1 cellular context compared by ENCODE assay signal in the genomic region with DNA sequence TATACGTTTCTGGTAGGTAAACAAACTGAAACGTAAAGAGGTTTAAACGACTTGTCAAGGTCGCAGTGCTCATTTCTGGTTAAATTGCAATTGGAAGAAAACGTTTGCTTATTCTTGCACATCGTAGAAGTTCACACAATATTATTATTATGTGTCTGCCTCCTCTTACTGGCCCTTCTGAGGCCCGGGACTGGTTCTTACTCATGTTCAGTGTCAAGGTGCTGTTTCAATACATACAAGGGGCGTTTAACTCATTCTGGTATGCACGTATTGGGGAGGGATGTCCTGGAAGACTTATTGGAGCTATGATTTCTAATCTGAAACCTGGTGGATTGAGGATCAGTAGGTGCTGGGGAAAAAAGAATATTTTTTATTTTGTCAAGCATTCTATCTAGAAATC.
TF ChIP-seq lines count a peak whose summit lies in the region.

No MANE protein-coding gene starts in this region.

TF ChIP-seq in HCT116, 20 proteins besides CTCF, POLR2A, EP300 and RAD21 (continued from another document):
- TF ChIP-seq REST (IDR thresholded peaks at IDR 0.05; ENCODE audit: low read depth) = no peak
- no peak for TF ChIP-seq ATF3 (IDR thresholded peaks at IDR 0.05)
- no peak for TF ChIP-seq YY1 (IDR thresholded peaks at IDR 0.05; ENCODE audit: extremely low read depth, insufficient replicate concordance, low read depth, low read length)
- no peak for TF ChIP-seq EZH2phosphoT487 (IDR thresholded peaks at IDR 0.05; ENCODE audit: borderline replicate concordance)
- no peak for TF ChIP-seq ZFX (IDR thresholded peaks at IDR 0.05)
- no peak for TF ChIP-seq CEBPB (IDR thresholded peaks at IDR 0.05; ENCODE audit: low read depth)
- no peak for TF ChIP-seq SRF (IDR thresholded peaks at IDR 0.05; ENCODE audit: low read depth)
